ENCODE assay signal across 1 cellular context in the genomic region with DNA sequence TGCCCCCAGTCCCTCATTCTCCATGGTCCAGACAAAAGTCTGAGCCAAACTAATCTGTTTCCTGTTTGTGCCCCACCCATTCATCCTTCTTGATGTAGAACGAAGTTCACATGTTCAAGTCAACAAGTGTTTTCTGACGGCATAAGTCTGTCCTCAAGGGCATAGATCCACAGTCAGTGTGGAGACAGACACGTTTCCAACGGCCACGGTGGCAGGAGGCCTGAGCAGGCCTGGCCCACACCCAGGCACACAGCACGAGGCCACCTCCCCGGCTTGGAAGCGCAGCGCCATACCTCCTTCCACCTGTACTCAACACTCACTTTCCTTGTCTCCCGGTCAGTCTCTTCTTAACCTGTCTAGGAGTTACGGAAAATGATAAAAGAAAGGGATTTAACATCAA.
TF ChIP-seq lines count a peak whose summit lies in the region.

No MANE protein-coding gene starts in this region.

TF ChIP-seq in H1, 55 proteins besides CTCF, POLR2A, EP300 and RAD21:
- TF ChIP-seq PHF8 (conservative IDR thresholded peaks at IDR 0.05; ENCODE audit: low read depth, low read length) (no peak), KDM5A (IDR thresholded peaks at IDR 0.05; ENCODE audit: low read length) (no peak), RNF2 (IDR thresholded peaks at IDR 0.05; ENCODE audit: borderline replicate concordance, low read depth, low read length, missing control alignments, poor library complexity, severe bottlenecking) (no peak), EZH2 (IDR thresholded peaks at IDR 0.05; ENCODE audit: low read depth, low read length, severe bottlenecking) (no peak), TCF12 (IDR thresholded peaks at IDR 0.05; ENCODE audit: low read depth, low read length) (no peak), POLR2AphosphoS5 (IDR thresholded peaks at IDR 0.05; ENCODE audit: low read depth, low read length) (no peak), TEAD4 (IDR thresholded peaks at IDR 0.05; ENCODE audit: low read depth, low read length) (no peak), RFX5 (IDR thresholded peaks at IDR 0.05; ENCODE audit: borderline replicate concordance, low read depth, low read length) (no peak), MAFK (IDR thresholded peaks at IDR 0.05; ENCODE audit: low read depth, low read length) (no peak), CBX8 (IDR thresholded peaks at IDR 0.05; ENCODE audit: borderline replicate concordance, low read depth, low read length) (no peak), GTF2F1 (IDR thresholded peaks at IDR 0.05; ENCODE audit: borderline replicate concordance, low read depth, low read length) (no peak), CTBP2 (IDR thresholded peaks at IDR 0.05; ENCODE audit: borderline replicate concordance, insufficient read depth, insufficient read length, low read length) (no peak), SP1 (IDR thresholded peaks at IDR 0.05; ENCODE audit: low read depth, low read length) (no peak), SUZ12 (IDR thresholded peaks at IDR 0.05; ENCODE audit: low read length) (no peak)
- TF ChIP-seq, protein P1, sequence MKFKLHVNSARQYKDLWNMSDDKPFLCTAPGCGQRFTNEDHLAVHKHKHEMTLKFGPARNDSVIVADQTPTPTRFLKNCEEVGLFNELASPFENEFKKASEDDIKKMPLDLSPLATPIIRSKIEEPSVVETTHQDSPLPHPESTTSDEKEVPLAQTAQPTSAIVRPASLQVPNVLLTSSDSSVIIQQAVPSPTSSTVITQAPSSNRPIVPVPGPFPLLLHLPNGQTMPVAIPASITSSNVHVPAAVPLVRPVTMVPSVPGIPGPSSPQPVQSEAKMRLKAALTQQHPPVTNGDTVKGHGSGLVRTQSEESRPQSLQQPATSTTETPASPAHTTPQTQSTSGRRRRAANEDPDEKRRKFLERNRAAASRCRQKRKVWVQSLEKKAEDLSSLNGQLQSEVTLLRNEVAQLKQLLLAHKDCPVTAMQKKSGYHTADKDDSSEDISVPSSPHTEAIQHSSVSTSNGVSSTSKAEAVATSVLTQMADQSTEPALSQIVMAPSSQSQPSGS (IDR thresholded peaks at IDR 0.05; ENCODE audit: low read length): no peak
- TF ChIP-seq, protein P2, sequence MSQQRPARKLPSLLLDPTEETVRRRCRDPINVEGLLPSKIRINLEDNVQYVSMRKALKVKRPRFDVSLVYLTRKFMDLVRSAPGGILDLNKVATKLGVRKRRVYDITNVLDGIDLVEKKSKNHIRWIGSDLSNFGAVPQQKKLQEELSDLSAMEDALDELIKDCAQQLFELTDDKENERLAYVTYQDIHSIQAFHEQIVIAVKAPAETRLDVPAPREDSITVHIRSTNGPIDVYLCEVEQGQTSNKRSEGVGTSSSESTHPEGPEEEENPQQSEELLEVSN (IDR thresholded peaks at IDR 0.05): no peak
- TF ChIP-seq, protein P3, sequence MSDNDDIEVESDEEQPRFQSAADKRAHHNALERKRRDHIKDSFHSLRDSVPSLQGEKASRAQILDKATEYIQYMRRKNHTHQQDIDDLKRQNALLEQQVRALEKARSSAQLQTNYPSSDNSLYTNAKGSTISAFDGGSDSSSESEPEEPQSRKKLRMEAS (IDR thresholded peaks at IDR 0.05): no peak
TF ChIP-seq in H1: peak in this region for 0.
